8 cellular contexts compared by ENCODE assay signal in the genomic region with DNA sequence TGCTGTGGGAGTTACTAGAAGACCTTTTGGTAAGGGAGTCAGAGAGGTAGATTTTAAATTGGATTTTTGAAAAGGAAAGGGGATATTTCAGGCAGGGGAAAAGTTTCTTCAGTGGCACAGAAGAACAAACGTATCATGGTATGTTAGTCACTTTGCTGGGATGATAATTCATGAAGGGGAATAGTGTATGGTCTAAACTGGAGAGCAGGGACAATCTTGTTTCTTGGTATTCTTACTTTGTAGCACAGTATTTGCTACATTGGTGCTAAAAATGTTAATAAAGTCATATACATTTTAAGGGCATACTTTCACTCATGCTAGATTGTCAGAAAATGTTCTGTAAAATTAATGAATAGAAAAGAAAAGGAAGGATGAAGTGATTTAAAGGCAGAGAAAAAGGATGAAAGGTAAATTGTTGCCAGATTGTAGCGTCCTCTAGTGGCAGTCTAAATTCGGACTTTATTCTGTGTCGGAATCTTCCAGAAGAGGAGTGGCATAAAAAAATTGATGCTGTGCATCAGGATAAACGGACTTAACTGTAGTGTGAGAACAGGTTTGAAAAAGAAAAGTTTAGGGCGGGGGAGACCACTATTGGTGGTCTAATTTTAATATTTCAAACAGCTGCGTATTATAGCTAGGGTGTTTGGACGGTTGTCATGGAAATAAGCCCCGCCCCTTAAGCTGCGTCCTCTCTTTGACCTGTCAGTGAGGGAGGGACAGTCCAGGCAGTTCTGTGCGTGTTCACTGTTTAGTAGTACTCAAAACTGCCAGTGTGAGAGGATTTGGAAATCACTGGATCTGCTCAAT. TPM values are rescaled to one million over a fixed set of nuclear protein-coding genes. Genes with fewer than 3 reads are reported as not detected.
DNase-seq lines count a peak whose midpoint lies in the region; ATAC-seq and TF ChIP-seq lines count a peak whose summit lies in the region.

BCO2 (plus strand) TSS at position 724 of the 807 bp plus-strand sequence. CDS start 90 bp downstream, outside the sequence.

- H3K27me3 ChIP-seq in Loucy (ENCODE audit: insufficient read depth, low read length, poor library complexity, severe bottlenecking) (no peaks in the 10 kb centered on the region), skeletal muscle satellite cell (ENCODE audit: control insufficient read depth, insufficient read depth, low read length) (peaks cover 15% of the 10 kb centered on the region)

- no peaks in the 10 kb centered on the region for H4K20me1 ChIP-seq in Loucy (ENCODE audit: insufficient read depth, low read length, poor library complexity, severe bottlenecking)

- H3K36me3 ChIP-seq in Loucy (ENCODE audit: insufficient read depth, low read length) (no peaks in the 10 kb centered on the region), skeletal muscle satellite cell (ENCODE audit: insufficient read depth, low read length) (no peaks in the 10 kb centered on the region)

- TF ChIP-seq CTCF in AG10803 (conservative IDR thresholded peaks at IDR 0.05; ENCODE audit: low read length), result peak; percentile 83
- peak; percentile 90 for TF ChIP-seq CTCF in Loucy (conservative IDR thresholded peaks at IDR 0.05; ENCODE audit: low read length)

- H3K9ac ChIP-seq in Loucy (ENCODE audit: low read depth, low read length, poor library complexity, severe bottlenecking) (no peak within 1 kb of the TSS), skeletal muscle satellite cell (ENCODE audit: low read depth, low read length) (no peak within 1 kb of the TSS)

- H3K79me2 ChIP-seq in Loucy (ENCODE audit: insufficient read depth, low read length), result no peaks in the 10 kb centered on the region

- peaks cover 3% of the 10 kb centered on the region; the same call in 1 of the 2 replicates for H3F3A ChIP-seq in Loucy (ENCODE audit: low read depth)

- peak within 1 kb of the TSS; percentile 23 for H3K4me3 ChIP-seq in AG10803 (ENCODE audit: low read length)
- H3K4me3 ChIP-seq in Loucy (ENCODE audit: low read length, poor library complexity, severe bottlenecking), result peak within 1 kb of the TSS; percentile 62
- H3K4me3 ChIP-seq in skeletal muscle satellite cell (ENCODE audit: low read length), result peak within 1 kb of the TSS; percentile 35

- ATAC-seq in GM18907 (IDR thresholded peaks at IDR 0.05; ENCODE audit: unreplicated experiment) (peak; percentile 40), GM18519 (IDR thresholded peaks at IDR 0.05; ENCODE audit: low FRiP score, unreplicated experiment) (no peak)

- no peaks in the 10 kb centered on the region for H3K9me3 ChIP-seq in Loucy (ENCODE audit: insufficient read depth, low read depth, low read length)
- H3K9me3 ChIP-seq in skeletal muscle satellite cell (replicated peaks; ENCODE audit: low read length), result no peaks in the 10 kb centered on the region

- peak within 1 kb of the TSS; percentile 46 for H2AFZ ChIP-seq in Loucy (ENCODE audit: low read length)

- DNase-seq in AG10803 (ENCODE audit: low read depth), result peak; percentile 67
- DNase-seq in T-helper 1 cell, result peak in 4 of 5 donors; percentile 8 to 28 (median 12)
- peak; percentile 58 for DNase-seq in cerebellar cortex (ENCODE audit: low spot score)
- DNase-seq in inferior parietal cortex (ENCODE audit: extremely low spot score), result peak; percentile 90

- H3K4me2 ChIP-seq in Loucy (ENCODE audit: low read depth, low read length, poor library complexity, severe bottlenecking) (peak within 1 kb of the TSS; percentile 73), skeletal muscle satellite cell (ENCODE audit: low read length) (peak within 1 kb of the TSS; percentile 73)

- H3K9me2 ChIP-seq in Loucy (replicated peaks; ENCODE audit: low read depth, low read length), result no peaks in the 10 kb centered on the region

- peaks cover 34% of the 10 kb centered on the region for H3K4me1 ChIP-seq in Loucy (ENCODE audit: insufficient read depth, low read length, poor library complexity, severe bottlenecking)
- H3K4me1 ChIP-seq in skeletal muscle satellite cell (ENCODE audit: control insufficient read depth, insufficient read depth, low read length), result peaks cover 18% of the 10 kb centered on the region

RNA-seq across cellular contexts. Expression of gene BCO2, which starts in this region (rescaled TPM):
- total RNA-seq in skeletal muscle satellite cell (2012; rRNA removed), result 0.25 and 2.0 TPM in 2 replicates

Comparison
In these comparisons a context has a peak if more than half of its experiments do, and no peak if none do; other contexts are left out.
1. DNase-seq: peak in every context shown above with its lines; median percentile 90 in inferior parietal cortex; 67 in AG10803; 58 in cerebellar cortex; 12 in T-helper 1 cell.